Comparison of ENCODE assay signal across 28 cellular contexts in genomic region chr7:110071219-110071618, GRCh38.
"Had no signal": no experiment of that assay in that cellular context is flagged by ENCODE, and none has a peak within 500 bp of the region (broad histone marks: within the 10 kb centered on the region; RNA-seq: fewer than 3 reads in every experiment).

No MANE protein-coding gene starts in this region.

- ATAC-seq: activated T-cell treated with anti-CD3 and anti-CD28 coated beads, Interleukin-2, amount 50 U/mL, for 4 hours; activated T-helper 17 cell treated with anti-CD3 and anti-CD28 coated beads, Interleukin-2, amount 50 U/mL, for 72 hours; Panc1; Right ventricle myocardium inferior had no signal

- H3K36me3 ChIP-seq: breast epithelium had no signal

- H3K9me3 ChIP-seq: breast epithelium had no signal

- DNase-seq: activated CD4-positive, alpha-beta memory T cell treated with anti-CD3 and anti-CD28 coated beads for 36 hours; activated CD4-positive, alpha-beta T cell treated with anti-CD3 and anti-CD28 coated beads, Interleukin-2, amount 10 ng/mL, durations not matched to agents 7 days and 5 days; activated CD4-positive, CD25-positive, alpha-beta regulatory T cell; activated CD8-positive, alpha-beta memory T cell treated with anti-CD3 and anti-CD28 coated beads for 24 hours; activated gamma-delta T cell treated with Interleukin-2 at 50 U/mL for 16 hours; activated naive CD4-positive, alpha-beta T cell treated with anti-CD3 and anti-CD28 coated beads, Interleukin-2, amount 10 ng/mL, durations not matched to agents 7 days and 5 days; activated naive CD8-positive, alpha-beta T cell treated with anti-CD3 and anti-CD28 coated beads for 36 hours; activated T-cell treated with anti-CD3 and anti-CD28 coated beads, Interleukin-2, amount 50 U/mL, for 4 hours; caudate nucleus; IMR-90; Kasumi-1; KBM-7; NCI-H1048; NCI-H146; NCI-H2029; NCI-H446 treated with DMSO at 0.1 percent for 48 hours; NCI-H524 treated with DMSO at 0.1 percent for 48 hours; NCI-H774; NK-92 treated with Interleukin-12 subunit alpha and Interleukin-12 subunit beta, amount 100 ng/mL, for 24 hours; OCI-M1; RPMI8226; T-helper 1 cell had no signal

- H3K4me3 ChIP-seq: breast epithelium, SK-N-MC had no signal

- H3K27me3 ChIP-seq: breast epithelium had no signal

- H3K27ac ChIP-seq: breast epithelium, SK-N-MC, VCaP had no signal

- H3K4me1 ChIP-seq: breast epithelium had no signal
